Comparison of ENCODE assay signal across 1 cellular context in genomic region chr1:226479432-226479831, GRCh38.
TF ChIP-seq lines count a peak whose summit lies in the region.

No MANE protein-coding gene starts in this region.

TF ChIP-seq in HepG2, 621 proteins besides CTCF, POLR2A, EP300 and RAD21 (continued from another document and continues in another):
- TF ChIP-seq ZNF781 (CRISPR knock-in tag; IDR thresholded peaks at IDR 0.05; ENCODE audit: borderline replicate concordance, not compliant biosample characterization) (no peak), MYPOP (CRISPR knock-in tag; IDR thresholded peaks at IDR 0.05) (no peak), GLI4 (CRISPR knock-in tag; IDR thresholded peaks at IDR 0.05; ENCODE audit: borderline replicate concordance) (no peak), TAF15 (IDR thresholded peaks at IDR 0.05; ENCODE audit: low read depth, low read length, poor library complexity, severe bottlenecking) (no peak), YEATS2 (CRISPR knock-in tag; IDR thresholded peaks at IDR 0.05; ENCODE audit: borderline replicate concordance) (no peak), KDM2A (CRISPR knock-in tag; IDR thresholded peaks at IDR 0.05; ENCODE audit: borderline replicate concordance, low read depth) (no peak), DR1 (CRISPR knock-in tag; IDR thresholded peaks at IDR 0.05) (no peak), ARID3A (IDR thresholded peaks at IDR 0.05; ENCODE audit: low read depth, low read length) (peak; percentile 96), ZNF564 (CRISPR knock-in tag; IDR thresholded peaks at IDR 0.05) (no peak), RBFOX2 (IDR thresholded peaks at IDR 0.05; ENCODE audit: low read depth, low read length) (no peak), PBX3 (CRISPR knock-in tag; IDR thresholded peaks at IDR 0.05; ENCODE audit: borderline replicate concordance) (no peak), ZNF276 (CRISPR knock-in tag; IDR thresholded peaks at IDR 0.05; ENCODE audit: low read depth) (no peak), ZNF326 (CRISPR knock-in tag; IDR thresholded peaks at IDR 0.05; ENCODE audit: borderline replicate concordance) (no peak), PRMT3 (CRISPR knock-in tag; IDR thresholded peaks at IDR 0.05; ENCODE audit: borderline replicate concordance, low read depth) (no peak), ZNF546 (CRISPR knock-in tag; conservative IDR thresholded peaks at IDR 0.05) (no peak), ZFP41 (CRISPR knock-in tag; IDR thresholded peaks at IDR 0.05; ENCODE audit: borderline replicate concordance) (no peak), E2F2 (CRISPR knock-in tag; IDR thresholded peaks at IDR 0.05; ENCODE audit: borderline replicate concordance) (no peak), THAP7 (CRISPR knock-in tag; IDR thresholded peaks at IDR 0.05) (no peak), SOX5 (CRISPR knock-in tag; IDR thresholded peaks at IDR 0.05; ENCODE audit: borderline replicate concordance) (peak; percentile 87), HDAC2 (CRISPR knock-in tag; IDR thresholded peaks at IDR 0.05) (peak; percentile 95), HOXD1 (CRISPR knock-in tag; IDR thresholded peaks at IDR 0.05) (no peak), RARA (CRISPR knock-in tag; IDR thresholded peaks at IDR 0.05) (peak; percentile 75), RFX5 (IDR thresholded peaks at IDR 0.05; ENCODE audit: low read depth, low read length) (no peak), ZNF616 (CRISPR knock-in tag; IDR thresholded peaks at IDR 0.05; ENCODE audit: low read depth) (no peak), KAT2B (IDR thresholded peaks at IDR 0.05; ENCODE audit: borderline replicate concordance, low read depth, low read length) (no peak), IKZF4 (CRISPR knock-in tag; IDR thresholded peaks at IDR 0.05; ENCODE audit: borderline replicate concordance, low read depth, not compliant biosample characterization) (no peak), ZGPAT (CRISPR knock-in tag; IDR thresholded peaks at IDR 0.05) (peak; percentile 73), ZSCAN22 (CRISPR knock-in tag; IDR thresholded peaks at IDR 0.05) (no peak), ZNF674 (CRISPR knock-in tag; IDR thresholded peaks at IDR 0.05; ENCODE audit: low read depth) (no peak), SPEN (CRISPR knock-in tag; IDR thresholded peaks at IDR 0.05; ENCODE audit: low read depth) (no peak), ZNF549 (CRISPR knock-in tag; IDR thresholded peaks at IDR 0.05) (no peak), ZNF33B (CRISPR knock-in tag; IDR thresholded peaks at IDR 0.05) (no peak), SNAPC5 (CRISPR knock-in tag; IDR thresholded peaks at IDR 0.05; ENCODE audit: borderline replicate concordance) (no peak), ZNF264 (CRISPR knock-in tag; IDR thresholded peaks at IDR 0.05) (no peak), ZBTB34 (CRISPR knock-in tag; IDR thresholded peaks at IDR 0.05) (no peak), FOXC1 (CRISPR knock-in tag; IDR thresholded peaks at IDR 0.05; ENCODE audit: borderline replicate concordance) (no peak), ASH2L (IDR thresholded peaks at IDR 0.05; ENCODE audit: insufficient read length, low read depth, low read length) (no peak), ZNF619 (CRISPR knock-in tag; IDR thresholded peaks at IDR 0.05) (no peak), BCL6 (CRISPR knock-in tag; IDR thresholded peaks at IDR 0.05) (peak; percentile 89), ZNF446 (CRISPR knock-in tag; IDR thresholded peaks at IDR 0.05) (no peak), ZNF20 (CRISPR knock-in tag; IDR thresholded peaks at IDR 0.05) (no peak), ZXDC (CRISPR knock-in tag; IDR thresholded peaks at IDR 0.05) (no peak), ZNF333 (CRISPR knock-in tag; IDR thresholded peaks at IDR 0.05; ENCODE audit: borderline replicate concordance) (no peak), ZFP90 (CRISPR knock-in tag; IDR thresholded peaks at IDR 0.05; ENCODE audit: borderline replicate concordance) (no peak), SMAD1 (CRISPR knock-in tag; IDR thresholded peaks at IDR 0.05; ENCODE audit: borderline replicate concordance, low read depth) (no peak), HIC2 (CRISPR knock-in tag; IDR thresholded peaks at IDR 0.05; ENCODE audit: low read depth) (no peak), ZNF841 (CRISPR knock-in tag; IDR thresholded peaks at IDR 0.05; ENCODE audit: borderline replicate concordance) (no peak), PAWR (CRISPR knock-in tag; IDR thresholded peaks at IDR 0.05; ENCODE audit: borderline replicate concordance) (no peak), JUND (CRISPR knock-in tag; IDR thresholded peaks at IDR 0.05) (no peak), TFAP4 (IDR thresholded peaks at IDR 0.05; ENCODE audit: borderline replicate concordance, low read depth) (no peak), U2AF2 (IDR thresholded peaks at IDR 0.05; ENCODE audit: low read depth, low read length) (no peak), HMG20B (CRISPR knock-in tag; conservative IDR thresholded peaks at IDR 0.05) (peak; percentile 99), ZNF260 (CRISPR knock-in tag; IDR thresholded peaks at IDR 0.05; ENCODE audit: borderline replicate concordance, low read depth) (no peak), FOSL1 (CRISPR knock-in tag; IDR thresholded peaks at IDR 0.05; ENCODE audit: borderline replicate concordance) (no peak; the same call in 1 of the 2 replicates)
